Comparison of ENCODE assay signal across 28 cellular contexts in the genomic region with DNA sequence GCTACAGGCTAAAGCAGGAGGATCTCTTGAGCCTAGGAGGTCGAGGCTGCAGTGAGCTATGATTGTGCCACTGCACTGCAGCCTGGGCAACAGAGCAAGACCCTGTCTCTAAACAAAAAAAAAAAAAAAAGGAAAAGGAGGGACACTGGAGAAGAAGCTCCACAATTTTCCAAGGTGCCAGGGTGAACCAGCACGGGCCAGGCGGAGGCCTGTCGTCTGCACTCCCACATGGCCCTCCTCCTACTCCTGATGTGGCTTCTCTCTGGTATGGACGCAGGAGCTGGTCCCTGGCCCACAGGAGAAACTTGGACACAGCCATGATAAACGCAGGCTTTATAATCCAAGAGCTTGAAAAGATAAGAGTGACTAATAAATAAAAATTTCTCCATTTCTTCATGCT.
"Had no signal": no experiment of that assay in that cellular context is flagged by ENCODE, and none has a peak within 500 bp of the region (broad histone marks: within the 10 kb centered on the region; RNA-seq: fewer than 3 reads in every experiment).

No MANE protein-coding gene starts in this region.

- H3K4me3 Mint-ChIP-seq: activated CD4-positive, alpha-beta memory T cell treated with anti-CD3 and anti-CD28 coated beads for 36 hours; activated CD4-positive, alpha-beta T cell treated with anti-CD3 and anti-CD28 coated beads for 36 hours; activated CD4-positive, alpha-beta T cell treated with anti-CD3 and anti-CD28 coated beads, Interleukin-2, amount 10 ng/mL, durations not matched to agents 24 days and 14 days; activated CD8-positive, alpha-beta memory T cell treated with anti-CD3 and anti-CD28 coated beads, Interleukin-2, amount 10 ng/mL, durations not matched to agents 7 days and 5 days; activated CD8-positive, alpha-beta T cell treated with anti-CD3 and anti-CD28 coated beads, Interleukin-2, amount 10 ng/mL, durations not matched to agents 7 days and 5 days; activated naive CD4-positive, alpha-beta T cell treated with anti-CD3 and anti-CD28 coated beads, Interleukin-2, amount 10 ng/mL, durations not matched to agents 7 days and 5 days; activated naive CD8-positive, alpha-beta T cell treated with anti-CD3 and anti-CD28 coated beads, Interleukin-2, amount 10 ng/mL, durations not matched to agents 7 days and 5 days; activated T-cell treated with anti-CD3 and anti-CD28 coated beads, Interleukin-2, amount 50 U/mL, for 24 hours; activated T-cell treated with anti-CD3 and anti-CD28 coated beads, Interleukin-2, amount 50 U/mL, for 72 hours; effector memory CD8-positive, alpha-beta T cell had no signal

- H3K36me3 ChIP-seq: ascending aorta, brain microvascular endothelial cell, esophagus muscularis mucosa had no signal

- H3K27ac ChIP-seq: brain microvascular endothelial cell, esophagus muscularis mucosa had no signal

- H3K27me3 ChIP-seq: ascending aorta, brain microvascular endothelial cell, esophagus muscularis mucosa had no signal

- DNase-seq: activated CD4-positive, alpha-beta memory T cell treated with anti-CD3 and anti-CD28 coated beads for 36 hours; activated CD4-positive, alpha-beta T cell treated with anti-CD3 and anti-CD28 coated beads for 36 hours; activated CD4-positive, alpha-beta T cell treated with anti-CD3 and anti-CD28 coated beads, Interleukin-2, amount 10 ng/mL, durations not matched to agents 24 days and 14 days; activated CD4-positive, CD25-positive, alpha-beta regulatory T cell; activated CD4-positive, CD25-positive, alpha-beta regulatory T cell treated with anti-CD3 and anti-CD28 coated beads, Interleukin-2, amount 50 U/mL, for 72 hours; activated CD8-positive, alpha-beta memory T cell treated with anti-CD3 and anti-CD28 coated beads, Interleukin-2, amount 10 ng/mL, durations not matched to agents 7 days and 5 days; activated CD8-positive, alpha-beta memory T cell treated with anti-CD3 and anti-CD28 coated beads, Interleukin-2, amount 50 U/mL, for 4 hours; activated CD8-positive, alpha-beta T cell treated with anti-CD3 and anti-CD28 coated beads, Interleukin-2, amount 10 ng/mL, durations not matched to agents 7 days and 5 days; activated gamma-delta T cell; activated naive CD4-positive, alpha-beta T cell; activated naive CD4-positive, alpha-beta T cell treated with anti-CD3 and anti-CD28 coated beads, Interleukin-2, amount 10 ng/mL, durations not matched to agents 7 days and 5 days; activated naive CD8-positive, alpha-beta T cell treated with anti-CD3 and anti-CD28 coated beads, Interleukin-2, amount 10 ng/mL, durations not matched to agents 7 days and 5 days; activated T-cell treated with anti-CD3 and anti-CD28 coated beads, Interleukin-2, amount 50 U/mL, for 24 hours; activated T-cell treated with anti-CD3 and anti-CD28 coated beads, Interleukin-2, amount 50 U/mL, for 72 hours; brain microvascular endothelial cell; caudate nucleus; cortex of kidney; dermis blood vessel endothelial cell; effector CD4-positive, alpha-beta T cell; effector memory CD8-positive, alpha-beta T cell; erythroblast; foreskin melanocyte; T-helper 2 cell had no signal

- H3K9me3 Mint-ChIP-seq: activated CD4-positive, alpha-beta memory T cell treated with anti-CD3 and anti-CD28 coated beads for 36 hours; activated CD4-positive, alpha-beta T cell treated with anti-CD3 and anti-CD28 coated beads, Interleukin-2, amount 10 ng/mL, durations not matched to agents 24 days and 14 days; activated naive CD4-positive, alpha-beta T cell treated with anti-CD3 and anti-CD28 coated beads, Interleukin-2, amount 10 ng/mL, durations not matched to agents 7 days and 5 days; activated naive CD4-positive, alpha-beta T cell treated with anti-CD3 and anti-CD28 coated beads, Interleukin-2, amount 50 U/mL, for 72 hours; activated naive CD8-positive, alpha-beta T cell treated with anti-CD3 and anti-CD28 coated beads, Interleukin-2, amount 10 ng/mL, durations not matched to agents 7 days and 5 days; activated T-cell treated with anti-CD3 and anti-CD28 coated beads, Interleukin-2, amount 50 U/mL, for 24 hours; activated T-cell treated with anti-CD3 and anti-CD28 coated beads, Interleukin-2, amount 50 U/mL, for 72 hours; effector memory CD8-positive, alpha-beta T cell had no signal

- ATAC-seq: activated CD4-positive, alpha-beta T cell treated with anti-CD3 and anti-CD28 coated beads for 36 hours; activated CD8-positive, alpha-beta memory T cell treated with anti-CD3 and anti-CD28 coated beads, Interleukin-2, amount 10 ng/mL, durations not matched to agents 7 days and 5 days; activated CD8-positive, alpha-beta T cell treated with anti-CD3 and anti-CD28 coated beads, Interleukin-2, amount 10 ng/mL, durations not matched to agents 7 days and 5 days; activated naive CD4-positive, alpha-beta T cell treated with anti-CD3 and anti-CD28 coated beads, Interleukin-2, amount 50 U/mL, for 72 hours; activated T-cell treated with anti-CD3 and anti-CD28 coated beads, Interleukin-2, amount 50 U/mL, for 72 hours; effector memory CD8-positive, alpha-beta T cell had no signal

- H3K4me1 Mint-ChIP-seq: activated CD4-positive, alpha-beta T cell treated with anti-CD3 and anti-CD28 coated beads for 36 hours; activated CD4-positive, alpha-beta T cell treated with anti-CD3 and anti-CD28 coated beads, Interleukin-2, amount 10 ng/mL, durations not matched to agents 24 days and 14 days; activated CD8-positive, alpha-beta memory T cell treated with anti-CD3 and anti-CD28 coated beads, Interleukin-2, amount 10 ng/mL, durations not matched to agents 7 days and 5 days; activated naive CD4-positive, alpha-beta T cell treated with anti-CD3 and anti-CD28 coated beads, Interleukin-2, amount 10 ng/mL, durations not matched to agents 7 days and 5 days; activated naive CD8-positive, alpha-beta T cell treated with anti-CD3 and anti-CD28 coated beads, Interleukin-2, amount 10 ng/mL, durations not matched to agents 7 days and 5 days had no signal

- H3K27me3 Mint-ChIP-seq: activated naive CD8-positive, alpha-beta T cell treated with anti-CD3 and anti-CD28 coated beads, Interleukin-2, amount 10 ng/mL, durations not matched to agents 7 days and 5 days had no signal

- FAIRE-seq: bronchial epithelial cell, colon had no signal

- H3K27ac Mint-ChIP-seq: activated CD4-positive, alpha-beta memory T cell treated with anti-CD3 and anti-CD28 coated beads for 36 hours; activated CD4-positive, alpha-beta T cell treated with anti-CD3 and anti-CD28 coated beads for 36 hours; activated CD4-positive, alpha-beta T cell treated with anti-CD3 and anti-CD28 coated beads, Interleukin-2, amount 10 ng/mL, durations not matched to agents 24 days and 14 days; activated CD8-positive, alpha-beta memory T cell treated with anti-CD3 and anti-CD28 coated beads, Interleukin-2, amount 10 ng/mL, durations not matched to agents 7 days and 5 days; activated CD8-positive, alpha-beta T cell treated with anti-CD3 and anti-CD28 coated beads, Interleukin-2, amount 10 ng/mL, durations not matched to agents 7 days and 5 days; activated naive CD4-positive, alpha-beta T cell treated with anti-CD3 and anti-CD28 coated beads, Interleukin-2, amount 10 ng/mL, durations not matched to agents 7 days and 5 days; activated naive CD4-positive, alpha-beta T cell treated with anti-CD3 and anti-CD28 coated beads, Interleukin-2, amount 50 U/mL, for 72 hours; activated naive CD8-positive, alpha-beta T cell treated with anti-CD3 and anti-CD28 coated beads, Interleukin-2, amount 10 ng/mL, durations not matched to agents 7 days and 5 days; activated T-cell treated with anti-CD3 and anti-CD28 coated beads, Interleukin-2, amount 50 U/mL, for 24 hours; activated T-cell treated with anti-CD3 and anti-CD28 coated beads, Interleukin-2, amount 50 U/mL, for 72 hours; effector memory CD8-positive, alpha-beta T cell had no signal

- H3K36me3 Mint-ChIP-seq: activated CD4-positive, alpha-beta memory T cell treated with anti-CD3 and anti-CD28 coated beads for 36 hours; activated CD8-positive, alpha-beta memory T cell treated with anti-CD3 and anti-CD28 coated beads, Interleukin-2, amount 10 ng/mL, durations not matched to agents 7 days and 5 days; activated naive CD4-positive, alpha-beta T cell treated with anti-CD3 and anti-CD28 coated beads, Interleukin-2, amount 10 ng/mL, durations not matched to agents 7 days and 5 days; activated naive CD4-positive, alpha-beta T cell treated with anti-CD3 and anti-CD28 coated beads, Interleukin-2, amount 50 U/mL, for 72 hours; activated naive CD8-positive, alpha-beta T cell treated with anti-CD3 and anti-CD28 coated beads, Interleukin-2, amount 10 ng/mL, durations not matched to agents 7 days and 5 days had no signal

- H3K9me3 ChIP-seq: ascending aorta, esophagus muscularis mucosa had no signal

- H3K4me3 ChIP-seq: ascending aorta, esophagus muscularis mucosa had no signal
